Comparison of ENCODE assay signal across 1 cellular context in the genomic region with DNA sequence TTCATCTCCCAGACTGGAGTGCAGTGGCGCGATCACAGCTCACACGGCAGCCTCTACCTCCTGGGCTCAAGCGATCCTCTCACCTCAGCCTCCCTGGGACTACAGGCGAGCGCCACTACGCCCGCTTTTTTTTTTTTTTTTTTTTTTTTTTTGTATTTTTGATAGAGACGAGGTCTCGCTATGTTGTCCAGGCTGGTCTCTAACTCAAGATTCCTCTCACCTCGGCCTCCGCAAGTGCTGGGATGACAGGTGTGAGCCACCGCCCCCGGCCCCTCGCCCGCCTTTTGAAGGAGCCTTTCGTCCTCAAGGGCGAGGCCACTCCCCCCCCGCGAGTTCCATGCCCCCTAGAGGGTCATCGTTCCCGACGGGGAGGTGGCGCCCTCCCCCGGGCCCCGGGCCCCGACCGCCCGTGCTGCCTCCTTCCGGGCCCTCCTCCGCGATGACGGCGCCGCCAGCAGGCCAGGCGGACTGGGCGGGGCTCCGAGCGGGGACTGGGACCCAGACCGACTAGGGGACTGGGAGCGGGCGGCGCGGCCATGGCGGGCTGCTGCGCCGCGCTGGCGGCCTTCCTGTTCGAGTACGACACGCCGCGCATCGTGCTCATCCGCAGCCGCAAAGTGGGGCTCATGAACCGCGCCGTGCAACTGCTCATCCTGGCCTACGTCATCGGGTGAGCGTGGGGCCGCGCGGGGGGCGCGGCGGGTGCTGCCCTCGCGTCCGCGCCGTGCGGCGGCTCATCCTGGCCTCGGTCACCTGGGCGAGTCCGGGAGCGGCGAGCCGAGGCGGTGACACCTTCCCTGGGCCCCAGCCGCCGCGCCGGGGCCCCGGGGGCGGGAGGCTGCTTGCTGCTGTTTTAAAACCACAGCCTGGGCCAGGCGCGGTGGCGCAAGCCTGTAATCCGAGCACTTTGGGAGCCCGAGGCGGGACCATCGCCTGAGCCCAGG.
TF ChIP-seq lines count a peak whose summit lies in the region.

Gene P2RX4 (plus strand): TSS at position 501 of the 944 bp plus-strand sequence. CDS start 36 bp downstream, at position 537.

TF ChIP-seq in HepG2, 621 proteins besides CTCF, POLR2A, EP300 and RAD21 (continued from another document and continues in another):
- TF ChIP-seq ZFP37 (CRISPR knock-in tag; IDR thresholded peaks at IDR 0.05; ENCODE audit: borderline replicate concordance) (no peak), KDM2A (CRISPR knock-in tag; IDR thresholded peaks at IDR 0.05; ENCODE audit: borderline replicate concordance, low read depth) (peak; percentile 68), KLF6 (CRISPR knock-in tag; IDR thresholded peaks at IDR 0.05) (peak; percentile 84; the same call in 1 of the 2 replicates), HMG20B (CRISPR knock-in tag; conservative IDR thresholded peaks at IDR 0.05) (0 out of 2 replicates have a peak, but pooled peaks have one; percentile 11), TCF7L2 (IDR thresholded peaks at IDR 0.05; ENCODE audit: low read depth, low read length) (no peak), ZNF678 (CRISPR knock-in tag; IDR thresholded peaks at IDR 0.05) (no peak), ZNF205 (CRISPR knock-in tag; IDR thresholded peaks at IDR 0.05) (peak; percentile 33; the same call in 1 of the 2 replicates), HNF1A (IDR thresholded peaks at IDR 0.05; ENCODE audit: low read depth) (no peak; the same call in 1 of the 2 replicates), HNF1A (CRISPR knock-in tag; IDR thresholded peaks at IDR 0.05; ENCODE audit: borderline replicate concordance) (peak; percentile 51), PLRG1 (conservative IDR thresholded peaks at IDR 0.05) (no peak), ZNF614 (CRISPR knock-in tag; IDR thresholded peaks at IDR 0.05; ENCODE audit: borderline replicate concordance) (peak; percentile 65; the same call in 1 of the 2 replicates), MIXL1 (CRISPR knock-in tag; IDR thresholded peaks at IDR 0.05) (0 out of 2 replicates have a peak, but pooled peaks have one; percentile 18), ZNF674 (CRISPR knock-in tag; IDR thresholded peaks at IDR 0.05; ENCODE audit: low read depth) (no peak), SRF (IDR thresholded peaks at IDR 0.05; ENCODE audit: low read depth, low read length) (no peak), HNRNPUL1 (IDR thresholded peaks at IDR 0.05; ENCODE audit: low read depth, low read length) (no peak), ZNF430 (CRISPR knock-in tag; IDR thresholded peaks at IDR 0.05) (peak; percentile 78; the same call in 1 of the 2 replicates), MAF1 (CRISPR knock-in tag; IDR thresholded peaks at IDR 0.05; ENCODE audit: borderline replicate concordance) (peak; percentile 33; the same call in 1 of the 2 replicates), HNF1B (CRISPR knock-in tag; IDR thresholded peaks at IDR 0.05) (peak; percentile 53; the same call in 1 of the 2 replicates), MYC (CRISPR knock-in tag; IDR thresholded peaks at IDR 0.05; ENCODE audit: borderline replicate concordance) (peak; percentile 75), MBD4 (IDR thresholded peaks at IDR 0.05; ENCODE audit: borderline replicate concordance, low read length) (no peak), ZFP1 (CRISPR knock-in tag; IDR thresholded peaks at IDR 0.05) (no peak), MLLT10 (CRISPR knock-in tag; IDR thresholded peaks at IDR 0.05) (no peak), ZNF451 (CRISPR knock-in tag; IDR thresholded peaks at IDR 0.05) (peak; percentile 90), ZNF207 (IDR thresholded peaks at IDR 0.05; ENCODE audit: borderline replicate concordance) (no peak), ZNF12 (CRISPR knock-in tag; IDR thresholded peaks at IDR 0.05) (peak; percentile 57; the same call in 1 of the 2 replicates), CHD2 (IDR thresholded peaks at IDR 0.05; ENCODE audit: low read depth, low read length) (no peak), ZNF879 (CRISPR knock-in tag; IDR thresholded peaks at IDR 0.05) (no peak), KDM5A (IDR thresholded peaks at IDR 0.05; ENCODE audit: borderline replicate concordance, low read length) (no peak), ZBTB7B (CRISPR knock-in tag; IDR thresholded peaks at IDR 0.05) (0 out of 2 replicates have a peak, but pooled peaks have one; percentile 33), SP1 (IDR thresholded peaks at IDR 0.05) (no peak), SP1 (CRISPR knock-in tag; IDR thresholded peaks at IDR 0.05) (peak; percentile 75), FOXM1 (CRISPR knock-in tag; IDR thresholded peaks at IDR 0.05) (no peak), KAT8 (CRISPR knock-in tag; IDR thresholded peaks at IDR 0.05) (peak; percentile 68), ZBTB34 (CRISPR knock-in tag; IDR thresholded peaks at IDR 0.05) (no peak), NFIB (CRISPR knock-in tag; IDR thresholded peaks at IDR 0.05; ENCODE audit: borderline replicate concordance) (no peak), CENPX (CRISPR knock-in tag; IDR thresholded peaks at IDR 0.05) (no peak), ZNF10 (CRISPR knock-in tag; IDR thresholded peaks at IDR 0.05; ENCODE audit: borderline replicate concordance, low read depth) (no peak), ZNF354B (CRISPR knock-in tag; IDR thresholded peaks at IDR 0.05) (no peak), MAFF (IDR thresholded peaks at IDR 0.05; ENCODE audit: low read depth, low read length) (no peak), ZNF567 (CRISPR knock-in tag; IDR thresholded peaks at IDR 0.05; ENCODE audit: borderline replicate concordance) (0 out of 2 replicates have a peak, but pooled peaks have one; percentile 93), TBP (CRISPR knock-in tag; IDR thresholded peaks at IDR 0.05) (no peak), ZNF317 (CRISPR knock-in tag; IDR thresholded peaks at IDR 0.05) (no peak), ZNF333 (CRISPR knock-in tag; IDR thresholded peaks at IDR 0.05; ENCODE audit: borderline replicate concordance) (no peak; the same call in 1 of the 2 replicates), GATA4 (IDR thresholded peaks at IDR 0.05; ENCODE audit: borderline replicate concordance, low read depth) (peak; percentile 61; the same call in 1 of the 2 replicates), SMARCC2 (IDR thresholded peaks at IDR 0.05) (no peak), ZSCAN22 (CRISPR knock-in tag; IDR thresholded peaks at IDR 0.05) (no peak; the same call in 1 of the 2 replicates), ATF7 (IDR thresholded peaks at IDR 0.05) (no peak), ATF7 (CRISPR knock-in tag; IDR thresholded peaks at IDR 0.05) (no peak), HOXA7 (CRISPR knock-in tag; IDR thresholded peaks at IDR 0.05) (no peak), KLF12 (CRISPR knock-in tag; IDR thresholded peaks at IDR 0.05; ENCODE audit: borderline replicate concordance) (0 out of 2 replicates have a peak, but pooled peaks have one; percentile 34), ZNF737 (CRISPR knock-in tag; IDR thresholded peaks at IDR 0.05; ENCODE audit: borderline replicate concordance) (no peak), SIX1 (CRISPR knock-in tag; IDR thresholded peaks at IDR 0.05; ENCODE audit: borderline replicate concordance) (no peak), FOXC1 (CRISPR knock-in tag; IDR thresholded peaks at IDR 0.05; ENCODE audit: borderline replicate concordance) (peak; percentile 88)
- TF ChIP-seq, protein P1, sequence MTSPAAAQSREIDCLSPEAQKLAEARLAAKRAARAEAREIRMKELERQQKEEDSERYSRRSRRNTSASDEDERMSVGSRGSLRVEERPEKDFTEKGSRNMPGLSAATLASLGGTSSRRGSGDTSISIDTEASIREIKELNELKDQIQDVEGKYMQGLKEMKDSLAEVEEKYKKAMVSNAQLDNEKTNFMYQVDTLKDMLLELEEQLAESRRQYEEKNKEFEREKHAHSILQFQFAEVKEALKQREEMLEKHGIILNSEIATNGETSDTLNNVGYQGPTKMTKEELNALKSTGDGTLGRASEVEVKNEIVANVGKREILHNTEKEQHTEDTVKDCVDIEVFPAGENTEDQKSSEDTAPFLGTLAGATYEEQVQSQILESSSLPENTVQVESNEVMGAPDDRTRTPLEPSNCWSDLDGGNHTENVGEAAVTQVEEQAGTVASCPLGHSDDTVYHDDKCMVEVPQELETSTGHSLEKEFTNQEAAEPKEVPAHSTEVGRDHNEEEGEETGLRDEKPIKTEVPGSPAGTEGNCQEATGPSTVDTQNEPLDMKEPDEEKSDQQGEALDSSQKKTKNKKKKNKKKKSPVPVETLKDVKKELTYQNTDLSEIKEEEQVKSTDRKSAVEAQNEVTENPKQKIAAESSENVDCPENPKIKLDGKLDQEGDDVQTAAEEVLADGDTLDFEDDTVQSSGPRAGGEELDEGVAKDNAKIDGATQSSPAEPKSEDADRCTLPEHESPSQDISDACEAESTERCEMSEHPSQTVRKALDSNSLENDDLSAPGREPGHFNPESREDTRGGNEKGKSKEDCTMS (CRISPR knock-in tag; conservative IDR thresholded peaks at IDR 0.05), result no peak
- TF ChIP-seq, protein P2, sequence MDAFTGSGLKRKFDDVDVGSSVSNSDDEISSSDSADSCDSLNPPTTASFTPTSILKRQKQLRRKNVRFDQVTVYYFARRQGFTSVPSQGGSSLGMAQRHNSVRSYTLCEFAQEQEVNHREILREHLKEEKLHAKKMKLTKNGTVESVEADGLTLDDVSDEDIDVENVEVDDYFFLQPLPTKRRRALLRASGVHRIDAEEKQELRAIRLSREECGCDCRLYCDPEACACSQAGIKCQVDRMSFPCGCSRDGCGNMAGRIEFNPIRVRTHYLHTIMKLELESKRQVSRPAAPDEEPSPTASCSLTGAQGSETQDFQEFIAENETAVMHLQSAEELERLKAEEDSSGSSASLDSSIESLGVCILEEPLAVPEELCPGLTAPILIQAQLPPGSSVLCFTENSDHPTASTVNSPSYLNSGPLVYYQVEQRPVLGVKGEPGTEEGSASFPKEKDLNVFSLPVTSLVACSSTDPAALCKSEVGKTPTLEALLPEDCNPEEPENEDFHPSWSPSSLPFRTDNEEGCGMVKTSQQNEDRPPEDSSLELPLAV (CRISPR knock-in tag; conservative IDR thresholded peaks at IDR 0.05; ENCODE audit: low read depth), result no peak
- TF ChIP-seq, protein P3, sequence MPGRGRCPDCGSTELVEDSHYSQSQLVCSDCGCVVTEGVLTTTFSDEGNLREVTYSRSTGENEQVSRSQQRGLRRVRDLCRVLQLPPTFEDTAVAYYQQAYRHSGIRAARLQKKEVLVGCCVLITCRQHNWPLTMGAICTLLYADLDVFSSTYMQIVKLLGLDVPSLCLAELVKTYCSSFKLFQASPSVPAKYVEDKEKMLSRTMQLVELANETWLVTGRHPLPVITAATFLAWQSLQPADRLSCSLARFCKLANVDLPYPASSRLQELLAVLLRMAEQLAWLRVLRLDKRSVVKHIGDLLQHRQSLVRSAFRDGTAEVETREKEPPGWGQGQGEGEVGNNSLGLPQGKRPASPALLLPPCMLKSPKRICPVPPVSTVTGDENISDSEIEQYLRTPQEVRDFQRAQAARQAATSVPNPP (CRISPR knock-in tag; IDR thresholded peaks at IDR 0.05), result no peak
